In the genomic region with DNA sequence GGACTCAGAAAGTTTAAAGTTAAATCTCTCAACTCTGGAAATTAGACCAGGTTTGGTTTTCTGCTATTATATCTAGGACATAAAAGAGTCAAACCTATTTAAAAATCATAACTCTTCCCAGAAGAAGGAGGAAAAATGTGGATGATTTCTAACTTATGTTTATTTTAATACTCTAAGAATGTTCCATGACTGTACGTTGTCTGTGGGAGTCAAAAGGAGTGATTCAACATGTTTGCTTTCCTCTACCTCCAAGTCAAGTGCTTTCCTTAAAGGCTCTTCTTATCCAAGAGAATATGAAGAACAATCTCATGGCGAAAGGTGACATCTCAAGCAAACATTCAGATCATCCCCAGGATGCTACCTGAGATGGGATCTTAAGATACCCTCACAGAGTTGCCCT, we compare ENCODE assay signal across 35 cellular contexts. TPM values are rescaled to one million over a fixed set of nuclear protein-coding genes. Genes with fewer than 3 reads are reported as not detected.
"Had no signal": no experiment of that assay in that cellular context is flagged by ENCODE, and none has a peak within 500 bp of the region (broad histone marks: within the 10 kb centered on the region; RNA-seq: fewer than 3 reads in every experiment).

No MANE protein-coding gene starts in this region.

- DNase-seq: activated CD4-positive, alpha-beta T cell treated with anti-CD3 and anti-CD28 coated beads for 48 hours; activated CD4-positive, alpha-beta T cell treated with anti-CD3 and anti-CD28 coated beads, Interleukin-2, amount 50 U/mL, for 48 hours; activated CD8-positive, alpha-beta memory T cell treated with anti-CD3 and anti-CD28 coated beads for 24 hours; activated effector memory CD4-positive, alpha-beta T cell treated with Interleukin-2 at 50 U/mL for 16 hours; activated naive CD4-positive, alpha-beta T cell treated with Interleukin-2 at 50 U/mL for 16 hours; aorta; central memory CD4-positive, alpha-beta T cell; effector CD8-positive, alpha-beta T cell; esophagus squamous epithelium; heart left ventricle; left ventricle myocardium inferior; mucosa of descending colon; right lobe of liver; stimulated activated CD4-positive, alpha-beta T cell treated with anti-CD3 and anti-CD28 coated beads, Interleukin-12 subunit alpha, Interleukin-12 subunit beta, amount 100 ng/mL, for 4 hours; stimulated activated CD4-positive, alpha-beta T cell treated with anti-CD3 and anti-CD28 coated beads, Interleukin-4, amount 100 ng/mL, for 1 hour; substantia nigra; T-helper 9 cell; upper lobe of left lung; WERI-Rb-1 had no signal

- H3K27ac Mint-ChIP-seq: activated naive CD8-positive, alpha-beta T cell; natural killer cell treated with Interleukin-12 subunit alpha and Interleukin-12 subunit beta and Interleukin-15 and Interleukin-18, amount 100 ng/mL, for 72 hours; stimulated activated naive CD8-positive, alpha-beta T cell treated with anti-CD3 and anti-CD28 coated beads, Interleukin-15, Interleukin-2, amounts not matched to agents 100 ng/mL and 50 ng/mL, for 24 hours; T-helper 1 cell treated with Interleukin-12 subunit alpha and Interleukin-12 subunit beta and Interleukin-4 antibody, amounts not matched to agents 30 μg/mL and 1 μg/mL, for 36 hours had no signal

- H3K9me3 ChIP-seq: esophagus squamous epithelium, heart left ventricle, left ventricle myocardium inferior, mucosa of descending colon, right lobe of liver, upper lobe of left lung, vagina had no signal

- ATAC-seq: activated CD4-positive, CD25-positive, alpha-beta regulatory T cell treated with anti-CD3 and anti-CD28 coated beads, Interleukin-2, amount 50 U/mL, for 24 hours; heart left ventricle; mucosa of descending colon; natural killer cell treated with Interleukin-12 subunit alpha and Interleukin-12 subunit beta and Interleukin-15 and Interleukin-18, amount 100 ng/mL, for 72 hours; right lobe of liver had no signal

- H3K27me3 ChIP-seq: esophagus squamous epithelium, heart left ventricle, right lobe of liver, upper lobe of left lung, vagina had no signal

- H3K4me3 ChIP-seq: esophagus squamous epithelium, heart left ventricle, left ventricle myocardium inferior, lung, mucosa of descending colon, right lobe of liver, skin epidermis, upper lobe of left lung, vagina had no signal

- H3K4me1 ChIP-seq: esophagus squamous epithelium, heart left ventricle, left ventricle myocardium inferior, right lobe of liver, upper lobe of left lung, vagina had no signal

- H3K4me3 Mint-ChIP-seq: activated naive CD8-positive, alpha-beta T cell; natural killer cell treated with Interleukin-12 subunit alpha and Interleukin-12 subunit beta and Interleukin-15 and Interleukin-18, amount 100 ng/mL, for 72 hours; stimulated activated naive CD8-positive, alpha-beta T cell treated with anti-CD3 and anti-CD28 coated beads, Interleukin-15, Interleukin-2, amounts not matched to agents 100 ng/mL and 50 ng/mL, for 24 hours; T-helper 1 cell treated with Interleukin-12 subunit alpha and Interleukin-12 subunit beta and Interleukin-4 antibody, amounts not matched to agents 30 μg/mL and 1 μg/mL, for 36 hours had no signal

- H3K27ac ChIP-seq: epithelial cell of prostate, esophagus squamous epithelium, heart left ventricle, left ventricle myocardium inferior, right lobe of liver, skin epidermis, upper lobe of left lung, vagina, WERI-Rb-1 had no signal

- H3K9me3 Mint-ChIP-seq: natural killer cell treated with Interleukin-12 subunit alpha and Interleukin-12 subunit beta and Interleukin-15 and Interleukin-18, amount 100 ng/mL, for 72 hours; stimulated activated naive CD8-positive, alpha-beta T cell treated with anti-CD3 and anti-CD28 coated beads, Interleukin-15, Interleukin-2, amounts not matched to agents 100 ng/mL and 50 ng/mL, for 24 hours; T-helper 1 cell treated with Interleukin-12 subunit alpha and Interleukin-12 subunit beta and Interleukin-4 antibody, amounts not matched to agents 30 μg/mL and 1 μg/mL, for 36 hours had no signal

- H3K36me3 ChIP-seq: esophagus squamous epithelium, heart left ventricle, left ventricle myocardium inferior, right lobe of liver, upper lobe of left lung, vagina, WERI-Rb-1 had no signal

- H3K36me3 Mint-ChIP-seq: activated naive CD8-positive, alpha-beta T cell; natural killer cell treated with Interleukin-12 subunit alpha and Interleukin-12 subunit beta and Interleukin-15 and Interleukin-18, amount 100 ng/mL, for 72 hours had no signal

RNA-seq across cellular contexts. Expression of a gene that starts 21.6 kb away (rescaled TPM):
- total RNA-seq: dermis microvascular lymphatic vessel endothelial cell; fibroblast of villous mesenchyme; myocyte; natural killer cell treated with Interleukin-12 subunit alpha and Interleukin-12 subunit beta and Interleukin-15 and Interleukin-18, amount 100 ng/mL, for 72 hours; osteoblast; right lobe of liver; upper lobe of left lung had no signal
- polyA plus RNA-seq: aorta had no signal

RNA-seq across cellular contexts. Expression of a gene that starts 28.1 kb away (rescaled TPM):
- total RNA-seq: aorta; dermis microvascular lymphatic vessel endothelial cell; esophagus squamous epithelium; fibroblast of villous mesenchyme; heart left ventricle; left ventricle myocardium inferior; lung; mesenteric fat pad; mucosa of descending colon; myocyte; natural killer cell treated with Interleukin-12 subunit alpha and Interleukin-12 subunit beta and Interleukin-15 and Interleukin-18, amount 100 ng/mL, for 72 hours; osteoblast; posterior vena cava; right lobe of liver; upper lobe of left lung; vagina had no signal
- polyA plus RNA-seq: adipose tissue, aorta, heart left ventricle, lung had no signal

RNA-seq across cellular contexts. Expression of a gene that starts 32.2 kb away (rescaled TPM):
- total RNA-seq: dermis microvascular lymphatic vessel endothelial cell; left ventricle myocardium inferior; lung; mesenteric fat pad; myocyte; natural killer cell treated with Interleukin-12 subunit alpha and Interleukin-12 subunit beta and Interleukin-15 and Interleukin-18, amount 100 ng/mL, for 72 hours; osteoblast; right lobe of liver; upper lobe of left lung had no signal
- polyA plus RNA-seq: aorta, lung had no signal

RNA-seq across cellular contexts. Expression of a gene that starts 39.2 kb away (rescaled TPM):
- total RNA-seq: aorta; dermis microvascular lymphatic vessel endothelial cell; esophagus squamous epithelium; fibroblast of villous mesenchyme; heart left ventricle; left ventricle myocardium inferior; lung; mesenteric fat pad; mucosa of descending colon; myocyte; natural killer cell treated with Interleukin-12 subunit alpha and Interleukin-12 subunit beta and Interleukin-15 and Interleukin-18, amount 100 ng/mL, for 72 hours; osteoblast; posterior vena cava; right lobe of liver; upper lobe of left lung; vagina had no signal
- polyA plus RNA-seq: adipose tissue, aorta, heart left ventricle, lung had no signal
